Comparison of ENCODE assay signal across 18 cellular contexts in the genomic region with DNA sequence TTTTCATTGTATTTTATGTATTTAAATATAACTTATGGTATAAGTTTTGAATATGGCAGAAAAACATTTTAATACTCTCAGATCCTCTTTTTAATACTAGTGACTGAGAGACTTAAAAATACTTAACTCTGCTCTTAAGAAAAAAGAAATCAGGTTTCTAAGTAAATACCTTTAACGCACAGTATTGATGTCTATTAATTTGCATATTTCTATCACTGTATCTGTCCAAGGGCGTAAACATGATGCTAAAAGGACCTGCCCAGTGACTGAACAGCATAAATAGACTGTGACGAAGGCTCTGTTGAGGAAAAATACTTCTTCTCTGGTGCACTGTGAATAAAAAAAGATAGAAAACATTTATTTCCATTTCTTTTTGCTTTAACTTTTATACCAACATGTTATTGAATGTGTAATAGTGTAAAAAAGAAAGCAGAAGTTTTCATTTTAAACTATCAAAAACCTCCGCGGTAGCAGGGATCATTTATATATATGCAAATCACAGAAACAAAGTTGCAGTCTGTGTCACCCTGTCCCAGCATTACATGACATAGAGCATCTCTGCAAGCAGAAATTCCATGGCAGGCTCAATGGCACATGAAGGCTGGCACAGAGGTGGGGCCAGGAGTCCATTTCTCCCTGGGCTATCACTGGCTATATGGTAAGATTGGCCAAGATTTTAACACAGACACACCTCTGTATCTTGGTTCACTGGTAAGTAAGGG.
"Had no signal": no experiment of that assay in that cellular context is flagged by ENCODE, and none has a peak within 500 bp of the region (broad histone marks: within the 10 kb centered on the region; RNA-seq: fewer than 3 reads in every experiment).

No MANE protein-coding gene starts in this region.

- H3K4me3 ChIP-seq: cardiac muscle cell, dorsolateral prefrontal cortex, hepatocyte, left lung, transverse colon had no signal

- H3K9me3 ChIP-seq: left lung, transverse colon had no signal

- H3K27me3 ChIP-seq: cardiac muscle cell, dorsolateral prefrontal cortex, hepatocyte, left lung, transverse colon had no signal

- ATAC-seq: activated CD8-positive, alpha-beta T cell treated with anti-CD3 and anti-CD28 coated beads for 36 hours; activated naive CD4-positive, alpha-beta T cell treated with anti-CD3 and anti-CD28 coated beads, Interleukin-2, amount 50 U/mL, for 72 hours; activated T-cell treated with anti-CD3 and anti-CD28 coated beads, Interleukin-2, amount 50 U/mL, for 72 hours; left lung; naive thymus-derived CD4-positive, alpha-beta T cell; stimulated activated naive CD8-positive, alpha-beta T cell treated with anti-CD3 and anti-CD28 coated beads, Interleukin-15, Interleukin-2, amounts not matched to agents 100 U/mL and 50 U/mL, for 24 hours; WTC11 had no signal

- H3K4me1 ChIP-seq: left lung, parathyroid adenoma, transverse colon had no signal

- DNase-seq: activated CD4-positive, alpha-beta T cell treated with anti-CD3 and anti-CD28 coated beads for 48 hours; activated CD8-positive, alpha-beta T cell treated with anti-CD3 and anti-CD28 coated beads for 36 hours; activated gamma-delta T cell; activated T-cell treated with anti-CD3 and anti-CD28 coated beads, Interleukin-2, amount 50 U/mL, for 72 hours; dorsolateral prefrontal cortex; left lung; mammary epithelial cell; naive thymus-derived CD4-positive, alpha-beta T cell; stimulated activated CD4-positive, alpha-beta T cell treated with anti-CD3 and anti-CD28 coated beads, Interleukin-15, amount 100 ng/mL, for 24 hours; stimulated activated CD4-positive, alpha-beta T cell treated with anti-CD3 and anti-CD28 coated beads, Interleukin-4, amount 100 ng/mL, for 24 hours; stimulated activated naive CD8-positive, alpha-beta T cell treated with anti-CD3 and anti-CD28 coated beads, Interleukin-15, Interleukin-2, amounts not matched to agents 100 U/mL and 50 U/mL, for 24 hours; T-helper 2 cell; transverse colon had no signal
